Comparison of ENCODE assay signal across 1 cellular context in genomic region chr1:67733741-67734690, GRCh38.
TF ChIP-seq lines count a peak whose summit lies in the region.

No MANE protein-coding gene starts in this region.

TF ChIP-seq in K562, 482 proteins besides CTCF, POLR2A, EP300 and RAD21 (continued from another document and continues in another):
- TF ChIP-seq E2F8 (IDR thresholded peaks at IDR 0.05; ENCODE audit: low read depth, partially characterized antibody) = no peak
- peak; percentile 66 for TF ChIP-seq DMBX1 (CRISPR knock-in tag; IDR thresholded peaks at IDR 0.05; ENCODE audit: borderline replicate concordance)
- TF ChIP-seq ZNF668 (CRISPR knock-in tag; IDR thresholded peaks at IDR 0.05) = no peak
- no peak for TF ChIP-seq SRSF7 (optimal IDR thresholded peaks at IDR 0.05; ENCODE audit: low read depth, low read length)
- no peak for TF ChIP-seq LCOR (CRISPR knock-in tag; IDR thresholded peaks at IDR 0.05)
- TF ChIP-seq FOXJ3 (CRISPR knock-in tag; IDR thresholded peaks at IDR 0.05) = no peak
- TF ChIP-seq ZNF239 (CRISPR knock-in tag; IDR thresholded peaks at IDR 0.05) = no peak
- peak; percentile 88 for TF ChIP-seq LEF1 (IDR thresholded peaks at IDR 0.05)
- TF ChIP-seq RBM14 (IDR thresholded peaks at IDR 0.05; ENCODE audit: borderline replicate concordance, insufficient read depth, low read depth, low read length) = no peak
- TF ChIP-seq THRB (CRISPR knock-in tag; conservative IDR thresholded peaks at IDR 0.05) = no peak
- TF ChIP-seq TAF9B (IDR thresholded peaks at IDR 0.05; ENCODE audit: partially characterized antibody) = peak; percentile 35
- TF ChIP-seq ZNF395 (CRISPR knock-in tag; IDR thresholded peaks at IDR 0.05) = peak; percentile 94
- TF ChIP-seq TBL1XR1 (IDR thresholded peaks at IDR 0.05; ENCODE audit: low read length in 2 of 2) = peak in 1 of 2 experiments; percentile 39; a peak in 1 of 4 replicates
- no peak for TF ChIP-seq CEBPG (CRISPR knock-in tag; IDR thresholded peaks at IDR 0.05)
- TF ChIP-seq CEBPG (tag; conservative IDR thresholded peaks at IDR 0.05 in 1 of 2, IDR thresholded peaks at IDR 0.05 in 1 of 2) = no peak
- TF ChIP-seq EZH2 (IDR thresholded peaks at IDR 0.05; ENCODE audit: borderline replicate concordance, low read depth, low read length) = peak; percentile 39; the same call in 1 of the 2 replicates
- TF ChIP-seq ZNF175 (CRISPR knock-in tag; IDR thresholded peaks at IDR 0.05; ENCODE audit: low read depth) = 0 out of 2 replicates have a peak, but pooled peaks have one; percentile 21
- no peak for TF ChIP-seq IFI16 (CRISPR knock-in tag; IDR thresholded peaks at IDR 0.05)
- no peak for TF ChIP-seq E4F1 (CRISPR knock-in tag; IDR thresholded peaks at IDR 0.05; ENCODE audit: borderline replicate concordance)
- no peak for TF ChIP-seq NFIX (CRISPR knock-in tag; IDR thresholded peaks at IDR 0.05; ENCODE audit: low read depth)
- no peak for TF ChIP-seq ZNF445 (CRISPR knock-in tag; IDR thresholded peaks at IDR 0.05; ENCODE audit: low read depth)
- TF ChIP-seq ETS1 (conservative IDR thresholded peaks at IDR 0.05; ENCODE audit: control insufficient read depth, low read depth, low read length) = peak; percentile 70; the same call in 1 of the 2 replicates
- TF ChIP-seq ATF1 (CRISPR knock-in tag; IDR thresholded peaks at IDR 0.05) = no peak
- TF ChIP-seq ATF1 (tag; IDR thresholded peaks at IDR 0.05) = peak; percentile 54
- TF ChIP-seq SNAPC5 (CRISPR knock-in tag; IDR thresholded peaks at IDR 0.05) = no peak
- no peak for TF ChIP-seq ZNF511 (CRISPR knock-in tag; IDR thresholded peaks at IDR 0.05)
- TF ChIP-seq NFRKB (IDR thresholded peaks at IDR 0.05; ENCODE audit: low read depth) = no peak
- TF ChIP-seq ZNF780A (CRISPR knock-in tag; IDR thresholded peaks at IDR 0.05) = no peak
- TF ChIP-seq RREB1 (CRISPR knock-in tag; IDR thresholded peaks at IDR 0.05) = no peak
- TF ChIP-seq ZNF282 (CRISPR knock-in tag; IDR thresholded peaks at IDR 0.05) = no peak
- TF ChIP-seq CHCHD3 (CRISPR knock-in tag; IDR thresholded peaks at IDR 0.05) = no peak
- TF ChIP-seq CBFA2T2 (conservative IDR thresholded peaks at IDR 0.05) = peak; percentile 95
- peak in 1 of 2 experiments; percentile 73; a peak in 1 of 3 replicates for TF ChIP-seq CBX3 (IDR thresholded peaks at IDR 0.05; ENCODE audit: borderline replicate concordance in 1 of 2, low read length in 2 of 2)
- peak; percentile 63; the same call in 1 of the 2 replicates for TF ChIP-seq ZNF589 (CRISPR knock-in tag; IDR thresholded peaks at IDR 0.05; ENCODE audit: low read depth)
- 0 out of 2 replicates have a peak, but pooled peaks have one; percentile 17 for TF ChIP-seq ZNF311 (CRISPR knock-in tag; IDR thresholded peaks at IDR 0.05)
- peak; percentile 73 for TF ChIP-seq MBD2 (IDR thresholded peaks at IDR 0.05; ENCODE audit: borderline replicate concordance, low read depth)
- TF ChIP-seq NFE2L1 (tag; IDR thresholded peaks at IDR 0.05; ENCODE audit: borderline replicate concordance, low read depth) = no peak
- TF ChIP-seq RFX5 (IDR thresholded peaks at IDR 0.05; ENCODE audit: low read depth, low read length) = no peak
- no peak for TF ChIP-seq ARID3B (CRISPR knock-in tag; IDR thresholded peaks at IDR 0.05; ENCODE audit: borderline replicate concordance)
- TF ChIP-seq MNT (conservative IDR thresholded peaks at IDR 0.05) = peak in 1 of 2 experiments; percentile 67; a peak in 2 of 4 replicates
- no peak for TF ChIP-seq NR2C1 (IDR thresholded peaks at IDR 0.05)
- 0 out of 2 replicates have a peak, but pooled peaks have one; percentile 44 for TF ChIP-seq NR2C1 (tag; IDR thresholded peaks at IDR 0.05)
- no peak for TF ChIP-seq SAFB2 (IDR thresholded peaks at IDR 0.05; ENCODE audit: borderline replicate concordance, low read depth, low read length, severe bottlenecking)
- TF ChIP-seq ILF3 (IDR thresholded peaks at IDR 0.05; ENCODE audit: borderline replicate concordance) = no peak
- no peak for TF ChIP-seq HSF4 (CRISPR knock-in tag; IDR thresholded peaks at IDR 0.05; ENCODE audit: borderline replicate concordance)
